Comparison of ENCODE assay signal across 1 cellular context in the genomic region with DNA sequence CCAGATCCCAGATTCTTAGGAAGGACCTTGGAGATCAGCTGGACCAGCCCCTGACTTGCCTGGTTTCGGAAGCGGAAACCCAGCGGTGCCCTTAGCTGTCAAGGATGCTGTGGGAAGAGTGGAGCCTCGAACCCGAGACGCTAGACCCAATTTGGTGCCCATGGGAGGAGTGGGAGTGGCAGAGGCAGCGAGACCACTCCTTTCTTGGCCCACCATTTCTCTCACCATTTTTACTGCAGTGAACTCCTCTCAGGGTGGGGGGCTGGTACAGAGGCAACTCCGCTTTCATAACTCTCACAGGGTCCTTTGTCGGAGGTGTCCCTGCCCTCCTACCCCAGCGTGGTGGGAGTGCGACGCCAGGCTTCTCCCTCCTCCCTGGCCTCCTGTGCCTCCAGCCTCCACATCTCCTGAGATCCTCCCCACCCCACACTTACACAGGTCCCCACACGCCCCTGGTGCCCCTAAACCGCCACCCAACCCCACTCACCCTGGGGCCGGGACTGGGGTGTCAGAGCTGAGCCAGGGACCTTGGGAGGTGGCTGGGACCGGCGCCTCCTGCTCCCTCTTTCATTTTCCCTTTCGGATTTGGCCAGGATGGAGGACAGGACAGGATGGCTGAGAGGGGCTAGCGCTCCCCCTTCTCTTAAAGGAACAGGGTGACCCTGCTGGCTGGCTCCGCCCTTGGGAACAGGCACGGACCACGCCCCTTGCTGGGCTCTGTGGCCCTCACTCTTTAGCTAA.
TF ChIP-seq lines count a peak whose summit lies in the region.

A gene with protein sequence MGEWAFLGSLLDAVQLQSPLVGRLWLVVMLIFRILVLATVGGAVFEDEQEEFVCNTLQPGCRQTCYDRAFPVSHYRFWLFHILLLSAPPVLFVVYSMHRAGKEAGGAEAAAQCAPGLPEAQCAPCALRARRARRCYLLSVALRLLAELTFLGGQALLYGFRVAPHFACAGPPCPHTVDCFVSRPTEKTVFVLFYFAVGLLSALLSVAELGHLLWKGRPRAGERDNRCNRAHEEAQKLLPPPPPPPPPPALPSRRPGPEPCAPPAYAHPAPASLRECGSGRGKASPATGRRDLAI (minus strand): TSS at position 617 of the 741 bp plus-strand sequence. CDS start 922 bp downstream, outside the sequence.

TF ChIP-seq in A549, 52 proteins besides CTCF, POLR2A, EP300 and RAD21 (continued from another document):
- TF ChIP-seq, protein P1, sequence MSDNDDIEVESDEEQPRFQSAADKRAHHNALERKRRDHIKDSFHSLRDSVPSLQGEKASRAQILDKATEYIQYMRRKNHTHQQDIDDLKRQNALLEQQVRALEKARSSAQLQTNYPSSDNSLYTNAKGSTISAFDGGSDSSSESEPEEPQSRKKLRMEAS (IDR thresholded peaks at IDR 0.05) = no peak
- TF ChIP-seq, protein P2, sequence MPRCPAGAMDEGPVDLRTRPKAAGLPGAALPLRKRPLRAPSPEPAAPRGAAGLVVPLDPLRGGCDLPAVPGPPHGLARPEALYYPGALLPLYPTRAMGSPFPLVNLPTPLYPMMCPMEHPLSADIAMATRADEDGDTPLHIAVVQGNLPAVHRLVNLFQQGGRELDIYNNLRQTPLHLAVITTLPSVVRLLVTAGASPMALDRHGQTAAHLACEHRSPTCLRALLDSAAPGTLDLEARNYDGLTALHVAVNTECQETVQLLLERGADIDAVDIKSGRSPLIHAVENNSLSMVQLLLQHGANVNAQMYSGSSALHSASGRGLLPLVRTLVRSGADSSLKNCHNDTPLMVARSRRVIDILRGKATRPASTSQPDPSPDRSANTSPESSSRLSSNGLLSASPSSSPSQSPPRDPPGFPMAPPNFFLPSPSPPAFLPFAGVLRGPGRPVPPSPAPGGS (IDR thresholded peaks at IDR 0.05) = no peak
